ENCODE assay signal across 12 cellular contexts in the genomic region with DNA sequence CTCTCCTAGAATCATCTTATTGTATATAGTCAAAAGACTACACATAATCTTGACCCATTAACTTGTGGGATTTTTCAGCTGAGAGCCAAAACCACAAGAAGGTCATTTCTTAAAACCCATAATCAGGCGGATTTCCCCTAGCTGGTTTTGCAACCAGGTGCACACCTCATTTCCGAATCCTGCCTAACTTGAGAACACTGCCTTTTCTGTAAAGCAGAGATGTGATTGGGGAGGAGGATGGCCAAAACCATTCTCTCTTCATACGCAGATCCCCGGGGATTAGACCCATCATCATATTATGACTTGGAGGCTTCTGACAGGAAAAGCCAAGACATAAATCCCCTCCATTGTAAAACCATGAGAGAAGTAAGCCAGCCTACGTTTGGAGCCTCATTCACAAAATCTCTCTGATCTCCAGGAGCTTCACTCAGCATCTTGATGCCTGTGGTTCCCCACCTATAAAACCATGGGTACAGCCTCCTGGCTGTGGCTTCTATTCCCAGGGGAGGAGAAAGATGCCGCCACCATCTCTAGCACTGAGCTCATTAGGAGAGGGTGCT.
DNase-seq lines count a peak whose midpoint lies in the region; ATAC-seq and TF ChIP-seq lines count a peak whose summit lies in the region.
"Had no signal": no experiment of that assay in that cellular context is flagged by ENCODE, and none has a peak within 500 bp of the region (broad histone marks: within the 10 kb centered on the region; RNA-seq: fewer than 3 reads in every experiment).

No MANE protein-coding gene starts in this region.

- ATAC-seq in GM18870 (IDR thresholded peaks at IDR 0.05; ENCODE audit: unreplicated experiment) (peak; percentile 92), GM21576 (IDR thresholded peaks at IDR 0.05; ENCODE audit: unreplicated experiment) (peak; percentile 89), HG03135 (IDR thresholded peaks at IDR 0.05; ENCODE audit: unreplicated experiment) (peak; percentile 92)
- ATAC-seq: HCT116 had no signal

- no peaks in the 10 kb centered on the region for H4K20me1 ChIP-seq in mammary epithelial cell (ENCODE audit: insufficient read depth, low read length)

- no peaks in the 10 kb centered on the region for H3K4me1 Mint-ChIP-seq in Caco-2 (ENCODE audit: low read depth, unreplicated experiment)
- H3K4me1 Mint-ChIP-seq in activated naive CD4-positive, alpha-beta T cell treated with anti-CD3 and anti-CD28 coated beads for 36 hours (ENCODE audit: low read depth) = no peaks in the 10 kb centered on the region
- H3K4me1 Mint-ChIP-seq: activated CD4-positive, alpha-beta T cell treated with anti-CD3 and anti-CD28 coated beads, Interleukin-2, amount 10 ng/mL, durations not matched to agents 7 days and 5 days; nephron had no signal

- dilution Hi-C loops in mammary epithelial cell (cut with HindIII; ENCODE audit: low sequenced_read_pairs) = no loop called here

- WGBS in mammary epithelial cell (ENCODE audit: low coverage, missing lambda C conversion rate) = 35% methylated on average over 6 of the region's 6 CpGs

- no peak overlapping the region for H3K4me3 Mint-ChIP-seq in Caco-2 (ENCODE audit: unreplicated experiment)
- no peak overlapping the region for H3K4me3 Mint-ChIP-seq in activated naive CD4-positive, alpha-beta T cell treated with anti-CD3 and anti-CD28 coated beads for 36 hours
- H3K4me3 Mint-ChIP-seq: activated CD4-positive, alpha-beta T cell treated with anti-CD3 and anti-CD28 coated beads, Interleukin-2, amount 10 ng/mL, durations not matched to agents 7 days and 5 days; nephron had no signal

- H3K36me3 ChIP-seq in mammary epithelial cell (ENCODE audit: insufficient read depth, low read length) (no peaks in the 10 kb centered on the region), vagina (no peaks in the 10 kb centered on the region), Caco-2 (ENCODE audit: control insufficient read depth, insufficient read depth, low read length) (no peaks in the 10 kb centered on the region)

- H3K9ac ChIP-seq in mammary epithelial cell (ENCODE audit: insufficient read depth, low read length) = no peak overlapping the region

- TF ChIP-seq CTCF in mammary epithelial cell (conservative IDR thresholded peaks at IDR 0.05 in 1 of 2, IDR thresholded peaks at IDR 0.05 in 1 of 2; ENCODE audit: extremely low read depth in 1 of 2, insufficient read depth in 1 of 2, low read depth in 1 of 2, low read length in 2 of 2) (no peak), vagina (IDR thresholded peaks at IDR 0.05) (no peak), Caco-2 (IDR thresholded peaks at IDR 0.05; ENCODE audit: insufficient read depth in 1 of 2, low read depth in 1 of 2, low read length in 1 of 2, severe bottlenecking in 1 of 2, unreplicated experiment in 1 of 2) (no peak)

- POLR2A ChIA-PET in Caco-2 (lab: Charles Lee) = no interaction called here

- no peak overlapping the region for H3K4me2 ChIP-seq in mammary epithelial cell (ENCODE audit: insufficient read depth, low read depth, low read length)

- H3K27ac ChIP-seq in mammary epithelial cell (ENCODE audit: insufficient read depth, low read depth, low read length) (no peak overlapping the region), vagina (no peak overlapping the region)

- H3K27me3 ChIP-seq in mammary epithelial cell (ENCODE audit: insufficient read depth, low read length) (no peaks in the 10 kb centered on the region), vagina (no peaks in the 10 kb centered on the region), Caco-2 (replicated peaks; ENCODE audit: control insufficient read depth, insufficient read depth, low read length) (no peaks in the 10 kb centered on the region)

- H2AFZ ChIP-seq in mammary epithelial cell (ENCODE audit: low read depth, low read length) = peak overlapping the region; percentile 24

- no peaks in the 10 kb centered on the region for H3K79me2 ChIP-seq in mammary epithelial cell (ENCODE audit: insufficient read depth, low read length)

- intact Hi-C loops in mammary epithelial cell (cut with micrococcal nuclease) = no loop called here
- intact Hi-C loops in vagina (cut with DNase I) = no loop called here
- intact Hi-C loops in Caco-2 (cut with micrococcal nuclease; ENCODE audit: unreplicated experiment) = no loop called here
- intact Hi-C loops in activated naive CD4-positive, alpha-beta T cell treated with anti-CD3 and anti-CD28 coated beads for 36 hours (cut with micrococcal nuclease) = no loop called here

- CTCF ChIA-PET in mammary epithelial cell (lab: Charles Lee; ENCODE audit: low non-redundant PET) = no interaction called here
- CTCF ChIA-PET in Caco-2 (lab: Charles Lee) = no interaction called here
- CTCF ChIA-PET in activated naive CD4-positive, alpha-beta T cell treated with anti-CD3 and anti-CD28 coated beads for 36 hours (lab: Charles Lee) = no interaction called here

- H3K9me3 Mint-ChIP-seq in Caco-2 (ENCODE audit: unreplicated experiment) = no peaks in the 10 kb centered on the region
- no peaks in the 10 kb centered on the region for H3K9me3 Mint-ChIP-seq in activated naive CD4-positive, alpha-beta T cell treated with anti-CD3 and anti-CD28 coated beads for 36 hours
- H3K9me3 Mint-ChIP-seq: activated CD4-positive, alpha-beta T cell treated with anti-CD3 and anti-CD28 coated beads, Interleukin-2, amount 10 ng/mL, durations not matched to agents 7 days and 5 days; nephron had no signal

- no peaks in the 10 kb centered on the region for H3K9me3 ChIP-seq in mammary epithelial cell (replicated peaks; ENCODE audit: insufficient read depth, low read length)
- H3K9me3 ChIP-seq in vagina = no peaks in the 10 kb centered on the region
- H3K9me3 ChIP-seq in Caco-2 = no peaks in the 10 kb centered on the region

- H3K4me1 ChIP-seq in mammary epithelial cell (ENCODE audit: insufficient read depth, low read length) (peaks cover 13% of the 10 kb centered on the region), vagina (no peaks in the 10 kb centered on the region), Caco-2 (no peaks in the 10 kb centered on the region)

- H3K4me3 ChIP-seq in mammary epithelial cell (replicated peaks in 1 of 3; ENCODE audit: insufficient read depth in 1 of 3, low read depth in 2 of 3, low read length in 3 of 3) (no peak overlapping the region), vagina (no peak overlapping the region), Caco-2 (ENCODE audit: low read depth, low read length) (no peak overlapping the region)

- peak; percentile 81 for DNase-seq in mammary epithelial cell
- no peak for DNase-seq in EL
- DNase-seq in vagina (ENCODE audit: extremely low spot score in 2 of 2) = no peak
- DNase-seq in Caco-2 = no peak
- no peak for DNase-seq in activated naive CD4-positive, alpha-beta T cell treated with anti-CD3 and anti-CD28 coated beads for 36 hours
- DNase-seq: activated CD4-positive, alpha-beta T cell treated with anti-CD3 and anti-CD28 coated beads, Interleukin-2, amount 10 ng/mL, durations not matched to agents 7 days and 5 days; MV-4-11 had no signal

- peaks cover 5% of the 10 kb centered on the region for H3K36me3 Mint-ChIP-seq in Caco-2 (ENCODE audit: insufficient read depth, unreplicated experiment)
- no peaks in the 10 kb centered on the region for H3K36me3 Mint-ChIP-seq in activated naive CD4-positive, alpha-beta T cell treated with anti-CD3 and anti-CD28 coated beads for 36 hours (ENCODE audit: low read depth)

- no peaks in the 10 kb centered on the region for H3K27me3 Mint-ChIP-seq in Caco-2 (ENCODE audit: insufficient read depth, unreplicated experiment)
- no peaks in the 10 kb centered on the region for H3K27me3 Mint-ChIP-seq in activated naive CD4-positive, alpha-beta T cell treated with anti-CD3 and anti-CD28 coated beads for 36 hours (ENCODE audit: low read depth)

- TF ChIP-seq POLR2A in vagina (IDR thresholded peaks at IDR 0.05) = no peak

- H3K27ac Mint-ChIP-seq in Caco-2 (ENCODE audit: unreplicated experiment) = no peak overlapping the region
- no peak overlapping the region for H3K27ac Mint-ChIP-seq in activated naive CD4-positive, alpha-beta T cell treated with anti-CD3 and anti-CD28 coated beads for 36 hours
- H3K27ac Mint-ChIP-seq: activated CD4-positive, alpha-beta T cell treated with anti-CD3 and anti-CD28 coated beads, Interleukin-2, amount 10 ng/mL, durations not matched to agents 7 days and 5 days; nephron had no signal

- no TSS peak for BruUV-seq in mammary epithelial cell (replicated peaks; lab: Mats Ljungman, UMichigan)
- BruUV-seq in Caco-2 (replicated peaks; lab: Mats Ljungman, UMichigan) = no TSS peak

- in situ Hi-C loops in mammary epithelial cell (cut with MboI; ENCODE audit: low sequenced_read_pairs in 2 of 2) = no loop called here
